18 cellular contexts compared by ENCODE assay signal in genomic region chr15:78147566-78147965, GRCh38. TPM values are rescaled to one million over a fixed set of nuclear protein-coding genes. Genes with fewer than 3 reads are reported as not detected.
DNase-seq lines count a peak whose midpoint lies in the region; ATAC-seq and TF ChIP-seq lines count a peak whose summit lies in the region.
"Had no signal": no experiment of that assay in that cellular context is flagged by ENCODE, and none has a peak within 500 bp of the region (broad histone marks: within the 10 kb centered on the region; RNA-seq: fewer than 3 reads in every experiment).

No MANE protein-coding gene starts in this region.

- peak overlapping the region; percentile 33 for H3K27ac Mint-ChIP-seq in activated CD4-positive, alpha-beta T cell treated with anti-CD3 and anti-CD28 coated beads for 36 hours

- POLR2A ChIA-PET in activated CD4-positive, alpha-beta T cell treated with anti-CD3 and anti-CD28 coated beads for 36 hours (lab: Charles Lee) = interaction anchor here (2.5 kb wide), 1 partner anchor 17 kb away, joined by 11 read pairs; the partner anchor contains the start of gene CIB2

- no peak overlapping the region for H3K4me3 Mint-ChIP-seq in activated CD4-positive, alpha-beta T cell treated with anti-CD3 and anti-CD28 coated beads for 36 hours

- H3K4me3 ChIP-seq in SU-DHL-6 (ENCODE audit: insufficient read depth, low read length, poor library complexity, severe bottlenecking) (no peak overlapping the region), esophagus (ENCODE audit: low read depth in 1 of 2, low read length in 2 of 2) (no peak overlapping the region), neutrophil (ENCODE audit: low read depth in 1 of 2, low read length in 1 of 2) (no peak overlapping the region)

- intact Hi-C loops in activated CD4-positive, alpha-beta T cell treated with anti-CD3 and anti-CD28 coated beads for 36 hours (cut with DNase I, micrococcal nuclease) = loop anchor here in 1 of 2 experiments (5.0 kb wide), 1 partner anchor 725 kb away; the partner anchor contains the start of gene MORF4L1

- 74 to 83% methylated on average over 6 of the region's 6 CpGs for WGBS in esophagus, 2 donors

- H3K9ac ChIP-seq in SU-DHL-6 (ENCODE audit: low read length) = peak overlapping the region; percentile 69; the same call in 1 of the 2 replicates

- H3K4me2 ChIP-seq in SU-DHL-6 (ENCODE audit: low read depth, low read length, poor library complexity, severe bottlenecking) = no peak overlapping the region

- no peak overlapping the region for H2AFZ ChIP-seq in SU-DHL-6 (ENCODE audit: low read depth, low read length, severe bottlenecking)

- ATAC-seq in activated CD4-positive, alpha-beta T cell treated with anti-CD3 and anti-CD28 coated beads for 36 hours = no peak
- ATAC-seq in HG03139 (IDR thresholded peaks at IDR 0.05; ENCODE audit: unreplicated experiment) (no peak), foreskin keratinocyte (no peak), GM19395 (IDR thresholded peaks at IDR 0.05; ENCODE audit: unreplicated experiment) (no peak)
- ATAC-seq: GM12878 had no signal

- H3K27me3 ChIP-seq in SU-DHL-6 (ENCODE audit: low read length) (no peaks in the 10 kb centered on the region), esophagus (ENCODE audit: control insufficient read depth in 1 of 2, insufficient read depth in 2 of 2, low read length in 2 of 2) (no peaks in the 10 kb centered on the region), neutrophil (peaks cover 5% of the 10 kb centered on the region), foreskin keratinocyte (no peaks in the 10 kb centered on the region)

- H3K36me3 ChIP-seq in SU-DHL-6 (ENCODE audit: low read length) (no peaks in the 10 kb centered on the region), esophagus (ENCODE audit: control insufficient read depth in 2 of 2, insufficient read depth in 2 of 2, low read length in 1 of 2) (no peaks in the 10 kb centered on the region), neutrophil (no peaks in the 10 kb centered on the region)

- peaks cover 12% of the 10 kb centered on the region; the same call in 1 of the 2 replicates for H3K79me2 ChIP-seq in SU-DHL-6 (ENCODE audit: insufficient read depth, low read length)

- TF ChIP-seq CTCF in SU-DHL-6 (IDR thresholded peaks at IDR 0.05; ENCODE audit: insufficient read depth, low read length, poor library complexity, severe bottlenecking) (no peak), neutrophil (IDR thresholded peaks at IDR 0.05) (no peak), foreskin keratinocyte (conservative IDR thresholded peaks at IDR 0.05) (no peak)

- no peak for DNase-seq in activated CD4-positive, alpha-beta T cell treated with anti-CD3 and anti-CD28 coated beads for 36 hours
- no peak for DNase-seq in activated CD4-positive, alpha-beta T cell treated with anti-CD3 and anti-CD28 coated beads, Interleukin-2, amount 50 U/mL, for 48 hours
- DNase-seq in foreskin keratinocyte = no peak
- DNase-seq: dermis blood vessel endothelial cell, foreskin melanocyte, NCI-H1436, NCI-H526, nucleus accumbens, SHP77 had no signal

- H3F3A ChIP-seq in SU-DHL-6 (ENCODE audit: insufficient read depth) = 0 out of 2 replicates have a peak, but pooled peaks cover 6% of the 10 kb centered on the region

- no peaks in the 10 kb centered on the region for H3K9me2 ChIP-seq in SU-DHL-6 (replicated peaks; ENCODE audit: insufficient read depth, low read length)

- H3K4me1 ChIP-seq in esophagus (ENCODE audit: control insufficient read depth in 2 of 2, insufficient read depth in 2 of 2, low read length in 1 of 2) = peaks cover 5 to 16% of the 10 kb centered on the region in 2 donors
- H3K4me1 ChIP-seq in neutrophil (ENCODE audit: control insufficient read depth in 1 of 2, insufficient read depth in 1 of 2, low read depth in 1 of 2, low read length in 1 of 2) = peaks cover 13 to 21% of the 10 kb centered on the region in 2 experiments
- H3K4me1 ChIP-seq in foreskin keratinocyte = peaks cover 22% of the 10 kb centered on the region

- no peaks in the 10 kb centered on the region for H4K20me1 ChIP-seq in SU-DHL-6 (ENCODE audit: low read depth, low read length)

- H3K4me1 Mint-ChIP-seq in activated CD4-positive, alpha-beta T cell treated with anti-CD3 and anti-CD28 coated beads for 36 hours = peaks cover 32% of the 10 kb centered on the region

- CTCF ChIA-PET in activated CD4-positive, alpha-beta T cell treated with anti-CD3 and anti-CD28 coated beads for 36 hours (lab: Charles Lee) = interaction anchor here (0.6 to 2.9 kb wide), 3 partner anchors 10 to 1056 kb away, joined by 3 to 12 read pairs (median 3); no protein-coding TSS in a partner anchor

- H3K9me3 ChIP-seq in SU-DHL-6 (ENCODE audit: insufficient read depth, low read length) = no peaks in the 10 kb centered on the region
- no peaks in the 10 kb centered on the region for H3K9me3 ChIP-seq in esophagus (ENCODE audit: control insufficient read depth in 2 of 2, insufficient read depth in 1 of 2, low read depth in 1 of 2, low read length in 1 of 2)
- H3K9me3 ChIP-seq in neutrophil = no peaks in the 10 kb centered on the region

- H3K27ac ChIP-seq in SU-DHL-6 (ENCODE audit: low read depth, low read length) (no peak overlapping the region), esophagus (ENCODE audit: low read depth in 2 of 2, low read length in 1 of 2) (peak overlapping the region; percentile 0 to 8), neutrophil (peak overlapping the region; percentile 71), foreskin keratinocyte (no peak overlapping the region)

- peaks cover 11% of the 10 kb centered on the region for H3K36me3 Mint-ChIP-seq in activated CD4-positive, alpha-beta T cell treated with anti-CD3 and anti-CD28 coated beads for 36 hours (ENCODE audit: low read depth)

- no peaks in the 10 kb centered on the region for H3K27me3 Mint-ChIP-seq in activated CD4-positive, alpha-beta T cell treated with anti-CD3 and anti-CD28 coated beads for 36 hours

- H3K9me3 Mint-ChIP-seq in activated CD4-positive, alpha-beta T cell treated with anti-CD3 and anti-CD28 coated beads for 36 hours (ENCODE audit: low read depth) = no peaks in the 10 kb centered on the region

RNA-seq across cellular contexts. Expression of gene IDH3A, which starts 1.6 kb away (rescaled TPM):
- 100 to 1,000 TPM; 129 to 135 TPM for total RNA-seq in activated CD4-positive, alpha-beta T cell treated with anti-CD3 and anti-CD28 coated beads for 36 hours
- 10 to 100 TPM; 20.0 to 37.6 TPM for polyA plus RNA-seq in esophagus
- total RNA-seq in foreskin keratinocyte = 73.3 and 80.4 TPM in 2 replicates
- polyA plus RNA-seq in foreskin keratinocyte = 34.6 and 48.0 TPM in 2 replicates

RNA-seq across cellular contexts. Expression of gene CIB2, which starts 16.3 kb away (rescaled TPM):
- total RNA-seq in activated CD4-positive, alpha-beta T cell treated with anti-CD3 and anti-CD28 coated beads for 36 hours = 1 to 10 TPM in 1 of 2 experiments, under 1 TPM in 1; 0.91 to 1.2 TPM
- polyA plus RNA-seq in esophagus (1 to 10 TPM in 1 of 2 donors, under 1 TPM in 1; 0.49 to 2.6 TPM), foreskin keratinocyte (18.8 and 25.2 TPM in 2 replicates)
- 13.6 and 17.4 TPM in 2 replicates for total RNA-seq in foreskin keratinocyte

RNA-seq across cellular contexts. Expression of gene SH2D7, which starts 55.2 kb away (rescaled TPM):
- not detected for total RNA-seq in activated CD4-positive, alpha-beta T cell treated with anti-CD3 and anti-CD28 coated beads for 36 hours
- polyA plus RNA-seq in esophagus (not detected), foreskin keratinocyte (not detected in 2 replicates)
- total RNA-seq in foreskin keratinocyte = not detected in 2 replicates
- total RNA-seq: A172, dermis blood vessel endothelial cell, H4, ureter had no signal

Comparison
In these comparisons a context has a peak if more than half of its experiments do, and no peak if none do; other contexts are left out.
1. H3K27ac ChIP-seq: peak in esophagus (2 of 2) and neutrophil (single experiment); none in SU-DHL-6 (single experiment) and foreskin keratinocyte (single experiment).